23 cellular contexts compared by ENCODE assay signal in genomic region chr1:147095691-147096090, GRCh38.
"Had no signal": no experiment of that assay in that cellular context is flagged by ENCODE, and none has a peak within 500 bp of the region (broad histone marks: within the 10 kb centered on the region; RNA-seq: fewer than 3 reads in every experiment).

No MANE protein-coding gene starts in this region.

- DNase-seq: colonic mucosa; cortex of kidney; dermis blood vessel endothelial cell; dorsolateral prefrontal cortex; effector CD4-positive, alpha-beta T cell; effector CD8-positive, alpha-beta T cell; effector memory CD4-positive, alpha-beta T cell; effector memory CD8-positive, alpha-beta T cell; endodermal cell; erythroblast; esophagus squamous epithelium; foreskin fibroblast; foreskin keratinocyte; foreskin melanocyte; gastrocnemius medialis; glutamatergic neuron; heart left ventricle; heart right ventricle had no signal

- H3K27ac ChIP-seq: colonic mucosa, coronary artery, dorsolateral prefrontal cortex, epithelial cell of prostate, esophagus muscularis mucosa, esophagus squamous epithelium, foreskin keratinocyte, gastrocnemius medialis, gastroesophageal sphincter, heart left ventricle, heart right ventricle had no signal

- H3K4me3 ChIP-seq: colonic mucosa, coronary artery, dorsolateral prefrontal cortex, esophagus muscularis mucosa, esophagus squamous epithelium, gastrocnemius medialis, gastroesophageal sphincter, heart left ventricle, heart right ventricle had no signal

- ATAC-seq: effector memory CD8-positive, alpha-beta T cell; esophagus mucosa; foreskin keratinocyte; gastrocnemius medialis; gastroesophageal sphincter; heart left ventricle; heart right ventricle had no signal

- H3K27me3 ChIP-seq: colonic mucosa, gastrocnemius medialis had no signal

- H3K9me3 ChIP-seq: colonic mucosa, esophagus muscularis mucosa, esophagus squamous epithelium, gastrocnemius medialis, gastroesophageal sphincter, heart left ventricle, heart right ventricle had no signal

- H3K4me1 ChIP-seq: colonic mucosa, esophagus muscularis mucosa, esophagus squamous epithelium, foreskin keratinocyte, gastrocnemius medialis, gastroesophageal sphincter, heart left ventricle, heart right ventricle had no signal

- H3K36me3 ChIP-seq: colonic mucosa, esophagus muscularis mucosa, esophagus squamous epithelium, gastrocnemius medialis, gastroesophageal sphincter, heart left ventricle, heart right ventricle had no signal
